8 cellular contexts compared by ENCODE assay signal in genomic region chr20:62977613-62978558, GRCh38.
DNase-seq lines count a peak whose midpoint lies in the region; ATAC-seq and TF ChIP-seq lines count a peak whose summit lies in the region.

No MANE protein-coding gene starts in this region.

- DNase-seq in GM10248 (ENCODE audit: extremely low spot score) (peak; percentile 86), NAMALWA (ENCODE audit: low spot score) (peak; percentile 92), HuH-7.5 (ENCODE audit: low spot score) (no peak), foreskin melanocyte (no peak)
- DNase-seq in activated CD8-positive, alpha-beta memory T cell treated with anti-CD3 and anti-CD28 coated beads for 1 hour (ENCODE audit: extremely low read depth in 1 of 2, low read depth in 1 of 2), result peak; percentile 64 to 78
- peak; percentile 45 to 65 for DNase-seq in stimulated activated CD4-positive, alpha-beta T cell treated with anti-CD3 and anti-CD28 coated beads, Interleukin-12 subunit alpha, Interleukin-12 subunit beta, amount 100 ng/mL, for 24 hours (ENCODE audit: low read depth in 2 of 2)

- CTCF ChIA-PET in GM10248 (lab: Yijun Ruan, JAX), result interaction anchor here (1.0 to 4.4 kb wide), 10 partner anchors 13 to 246 kb away, joined by 3 to 18 read pairs (median 5); partner anchors contain the start of genes SLC17A9 and YTHDF1

- ATAC-seq in GM21717 (IDR thresholded peaks at IDR 0.05; ENCODE audit: unreplicated experiment) (peak; percentile 51), GM21390 (IDR thresholded peaks at IDR 0.05; ENCODE audit: unreplicated experiment) (no peak)

- TF ChIP-seq CTCF in GM10248 (IDR thresholded peaks at IDR 0.05; ENCODE audit: control extremely low read depth, extremely low read depth, low read depth, missing control alignments), result no peak

- POLR2A ChIA-PET in GM10248 (lab: Yijun Ruan, JAX), result interaction anchor here (0.5 to 1.9 kb wide), 5 partner anchors 24 to 875 kb away, joined by 3 to 8 read pairs (median 5); partner anchors contain the start of gene BHLHE23

Comparison
In these comparisons a context has a peak if more than half of its experiments do, and no peak if none do; other contexts are left out.
1. DNase-seq: peak in GM10248 (single experiment), NAMALWA (single experiment), activated CD8-positive, alpha-beta memory T cell treated with anti-CD3 and anti-CD28 coated beads for 1 hour (2 of 2) and stimulated activated CD4-positive, alpha-beta T cell treated with anti-CD3 and anti-CD28 coated beads, Interleukin-12 subunit alpha, Interleukin-12 subunit beta, amount 100 ng/mL, for 24 hours (2 of 2); none in HuH-7.5 (single experiment) and foreskin melanocyte (single experiment).